In the genomic region with DNA sequence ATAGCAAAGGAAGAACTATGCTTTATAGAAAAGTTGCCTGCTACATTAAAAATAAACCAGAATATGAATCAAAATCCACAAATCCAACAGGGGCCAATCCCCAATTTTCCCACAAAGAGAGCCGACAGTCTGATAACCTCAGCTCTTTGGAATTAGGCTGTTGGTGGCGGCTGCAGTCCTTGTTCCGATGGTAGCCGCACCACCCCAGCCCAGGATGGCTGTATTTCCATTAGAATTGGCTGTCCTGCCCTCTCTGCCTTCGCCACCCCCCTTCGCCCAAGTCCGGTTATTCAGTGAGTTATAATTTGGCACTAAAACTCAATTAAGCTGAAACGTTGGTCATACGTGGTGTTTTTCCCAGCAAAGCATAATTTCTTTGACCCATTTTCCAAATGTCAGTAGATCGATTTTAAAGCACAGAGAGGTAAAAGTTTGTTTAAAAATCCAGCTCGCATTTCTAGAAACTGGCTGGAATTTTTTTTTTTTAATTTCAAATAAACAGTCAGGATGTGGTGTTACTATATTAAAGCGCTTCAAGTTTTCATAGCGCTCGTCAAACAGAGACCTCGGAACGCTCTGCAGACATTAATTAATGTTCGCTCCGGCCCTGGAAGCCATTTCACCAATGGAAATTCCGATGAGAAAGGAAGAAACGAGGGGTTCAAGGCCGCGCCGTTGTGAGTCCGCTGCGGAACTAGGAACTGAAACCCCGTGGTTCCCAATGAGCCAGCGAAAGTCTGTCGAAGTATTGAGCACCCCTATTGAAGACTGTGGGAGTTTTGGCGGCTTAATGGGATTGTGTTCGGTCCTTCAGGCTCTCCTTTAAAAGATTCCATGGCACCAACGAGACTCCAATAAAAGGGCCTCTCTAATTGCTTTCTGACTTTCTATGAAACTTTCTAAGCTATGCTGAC, we compare ENCODE assay signal across 1 cellular context.
TF ChIP-seq lines count a peak whose summit lies in the region.

No MANE protein-coding gene starts in this region.

TF ChIP-seq in neural cell, 6 proteins besides CTCF, POLR2A, EP300 and RAD21 (continued from another document):
- TF ChIP-seq EZH2 (IDR thresholded peaks at IDR 0.05; ENCODE audit: borderline replicate concordance, insufficient read depth, low read length, poor library complexity, severe bottlenecking), result peak; percentile 50
